In genomic region chr19:35479278-35479677, GRCh38 we compare ENCODE assay signal across 9 cellular contexts. TPM values are rescaled to one million over a fixed set of nuclear protein-coding genes. Genes with fewer than 3 reads are reported as not detected.
"Had no signal": no experiment of that assay in that cellular context is flagged by ENCODE, and none has a peak within 500 bp of the region (broad histone marks: within the 10 kb centered on the region; RNA-seq: fewer than 3 reads in every experiment).

No MANE protein-coding gene starts in this region.

- DNase-seq: activated CD8-positive, alpha-beta T cell treated with anti-CD3 and anti-CD28 coated beads for 36 hours; activated gamma-delta T cell treated with Interleukin-2 at 50 U/mL for 16 hours; activated T-cell treated with anti-CD3 and anti-CD28 coated beads for 4 hours; KBM-7; MV-4-11; NCI-H1930; T-helper 9 cell had no signal

- H3K4me3 Mint-ChIP-seq: activated CD8-positive, alpha-beta T cell treated with anti-CD3 and anti-CD28 coated beads for 36 hours; brain had no signal

- H3K27me3 Mint-ChIP-seq: activated CD8-positive, alpha-beta T cell treated with anti-CD3 and anti-CD28 coated beads for 36 hours had no signal

- H3K9me3 Mint-ChIP-seq: activated CD8-positive, alpha-beta T cell treated with anti-CD3 and anti-CD28 coated beads for 36 hours; brain had no signal

- H3K27ac Mint-ChIP-seq: activated CD8-positive, alpha-beta T cell treated with anti-CD3 and anti-CD28 coated beads for 36 hours had no signal

- ATAC-seq: activated CD8-positive, alpha-beta T cell treated with anti-CD3 and anti-CD28 coated beads for 36 hours had no signal

- H3K36me3 Mint-ChIP-seq: brain had no signal

RNA-seq across cellular contexts. Expression of gene KRTDAP, which starts 11.0 kb away (rescaled TPM):
- total RNA-seq: activated CD8-positive, alpha-beta T cell treated with anti-CD3 and anti-CD28 coated beads for 36 hours; NCI-H460 had no signal

RNA-seq across cellular contexts. Expression of gene FFAR2, which starts 31.2 kb away (rescaled TPM):
- total RNA-seq: activated CD8-positive, alpha-beta T cell treated with anti-CD3 and anti-CD28 coated beads for 36 hours; NCI-H460 had no signal

RNA-seq across cellular contexts. Expression of gene SBSN, which starts 48.8 kb away (rescaled TPM):
- total RNA-seq: activated CD8-positive, alpha-beta T cell treated with anti-CD3 and anti-CD28 coated beads for 36 hours; NCI-H460 had no signal

RNA-seq across cellular contexts. Expression of gene GAPDHS, which starts 54.0 kb away (rescaled TPM):
- total RNA-seq: activated CD8-positive, alpha-beta T cell treated with anti-CD3 and anti-CD28 coated beads for 36 hours; NCI-H460 had no signal
